ENCODE assay signal across 12 cellular contexts in the genomic region with DNA sequence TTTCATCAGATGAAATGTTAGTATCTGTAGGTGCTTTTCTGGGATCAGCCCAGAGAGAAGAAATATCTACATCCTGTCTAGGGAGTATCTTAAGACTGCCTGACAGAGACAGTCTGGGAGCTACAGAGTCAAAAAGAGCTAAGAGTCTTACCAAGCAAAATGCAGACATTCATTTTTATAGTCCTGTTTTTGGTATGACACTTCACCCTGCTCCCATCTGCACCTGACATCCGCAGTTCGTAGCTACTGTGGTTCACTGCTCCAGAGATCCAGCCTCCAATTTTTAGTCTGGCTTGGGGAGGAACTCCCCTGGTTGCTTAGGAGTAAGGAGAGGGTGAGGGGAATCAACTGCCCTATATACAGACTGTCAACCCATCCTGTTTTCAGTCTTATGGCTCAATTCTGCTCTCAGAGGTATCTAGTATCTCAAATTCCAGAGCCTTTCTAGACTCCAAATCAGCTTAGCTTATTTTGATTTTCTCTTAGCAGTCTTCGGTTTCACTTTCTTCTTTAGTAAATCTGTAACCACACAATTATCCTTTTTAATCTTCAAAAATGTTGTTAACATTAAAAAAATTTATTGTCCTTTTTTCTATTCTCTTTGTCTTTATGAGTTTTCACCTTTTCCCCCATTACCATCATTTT.
DNase-seq lines count a peak whose midpoint lies in the region; ATAC-seq and TF ChIP-seq lines count a peak whose summit lies in the region.
"Had no signal": no experiment of that assay in that cellular context is flagged by ENCODE, and none has a peak within 500 bp of the region (broad histone marks: within the 10 kb centered on the region; RNA-seq: fewer than 3 reads in every experiment).

No MANE protein-coding gene starts in this region.

- H3K27ac Mint-ChIP-seq in T-helper 17 cell (peak overlapping the region; percentile 90), progenitor cell of endocrine pancreas (no peak overlapping the region)
- H3K27ac Mint-ChIP-seq: immature natural killer cell had no signal

- H3K4me1 Mint-ChIP-seq in T-helper 17 cell (peaks cover 11% of the 10 kb centered on the region), progenitor cell of endocrine pancreas (ENCODE audit: low read depth) (peaks cover 5% of the 10 kb centered on the region)
- H3K4me1 Mint-ChIP-seq: immature natural killer cell had no signal

- no peaks in the 10 kb centered on the region for H3K9me3 ChIP-seq in T-helper 17 cell (ENCODE audit: control insufficient read depth, low read length, poor library complexity, severe bottlenecking)
- H3K9me3 ChIP-seq: body of pancreas had no signal

- TF ChIP-seq CTCF in GM10248 (IDR thresholded peaks at IDR 0.05; ENCODE audit: control extremely low read depth, extremely low read depth, low read depth, missing control alignments) (no peak), progenitor cell of endocrine pancreas (IDR thresholded peaks at IDR 0.05; ENCODE audit: unreplicated experiment) (no peak)

- H3K9me3 Mint-ChIP-seq in progenitor cell of endocrine pancreas (ENCODE audit: low read depth), result no peaks in the 10 kb centered on the region

- POLR2A ChIA-PET in GM10248 (lab: Yijun Ruan, JAX), result no interaction called here

- H3K4me3 Mint-ChIP-seq in T-helper 17 cell (peak overlapping the region; percentile 51), progenitor cell of endocrine pancreas (ENCODE audit: low read depth) (no peak overlapping the region)
- H3K4me3 Mint-ChIP-seq: immature natural killer cell had no signal

- no peaks in the 10 kb centered on the region for H3K36me3 Mint-ChIP-seq in T-helper 17 cell (ENCODE audit: low read depth)
- no peaks in the 10 kb centered on the region for H3K36me3 Mint-ChIP-seq in progenitor cell of endocrine pancreas (ENCODE audit: insufficient read depth)
- H3K36me3 Mint-ChIP-seq: immature natural killer cell had no signal

- CTCF ChIA-PET in GM10248 (lab: Yijun Ruan, JAX), result interaction anchor here (0.9 to 2.6 kb wide), 4 partner anchors 17 to 111 kb away, joined by 3 to 10 read pairs (median 4); no protein-coding TSS in a partner anchor

- DNase-seq in GM10248 (ENCODE audit: extremely low spot score), result peak; percentile 19
- DNase-seq in T-helper 17 cell, result no peak
- no peak for DNase-seq in progenitor cell of endocrine pancreas (ENCODE audit: low spot score, unreplicated experiment)
- no peak for DNase-seq in foreskin melanocyte
- DNase-seq in MV-4-11 (lab: John Stamatoyannopoulos, UW), result no peak
- DNase-seq in NCI-H748 (lab: John Stamatoyannopoulos, UW; ENCODE audit: unreplicated experiment), result no peak
- DNase-seq: activated CD8-positive, alpha-beta memory T cell treated with anti-CD3 and anti-CD28 coated beads, Interleukin-2, amount 50 U/mL, for 4 hours; body of pancreas; erythroblast; immature natural killer cell had no signal

- ATAC-seq in GM19351 (IDR thresholded peaks at IDR 0.05; ENCODE audit: unreplicated experiment), result peak; percentile 56
- peak; percentile 73 for ATAC-seq in HG02885 (IDR thresholded peaks at IDR 0.05; ENCODE audit: poor library complexity, unreplicated experiment)
- ATAC-seq in T-helper 17 cell, result no peak
- ATAC-seq: body of pancreas had no signal

- H3K27me3 Mint-ChIP-seq in T-helper 17 cell (peaks cover 43% of the 10 kb centered on the region), progenitor cell of endocrine pancreas (peaks cover 50% of the 10 kb centered on the region)
